In the genomic region with DNA sequence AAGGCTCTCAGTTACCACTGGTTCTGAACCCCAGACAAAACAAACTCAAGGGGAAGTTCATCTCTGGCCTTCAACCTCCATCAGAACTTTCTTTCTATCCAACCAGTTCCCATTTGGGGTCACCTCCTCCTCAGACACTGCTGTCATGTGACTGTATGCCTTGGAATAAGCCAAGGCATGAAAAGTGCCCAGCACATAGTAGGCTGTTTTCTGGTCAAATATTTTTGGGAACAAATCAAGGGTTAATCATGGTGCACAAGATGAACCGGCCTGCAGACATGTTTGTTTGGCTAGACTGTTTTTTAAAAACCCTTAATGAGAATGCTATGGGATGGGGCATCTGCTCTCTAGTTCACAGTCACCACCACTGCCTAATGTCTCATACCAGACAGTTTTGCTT, we compare ENCODE assay signal across 1 cellular context.
TF ChIP-seq lines count a peak whose summit lies in the region.

No MANE protein-coding gene starts in this region.

TF ChIP-seq in IMR-90, 13 proteins besides CTCF, POLR2A, EP300 and RAD21:
- TF ChIP-seq, protein P1, sequence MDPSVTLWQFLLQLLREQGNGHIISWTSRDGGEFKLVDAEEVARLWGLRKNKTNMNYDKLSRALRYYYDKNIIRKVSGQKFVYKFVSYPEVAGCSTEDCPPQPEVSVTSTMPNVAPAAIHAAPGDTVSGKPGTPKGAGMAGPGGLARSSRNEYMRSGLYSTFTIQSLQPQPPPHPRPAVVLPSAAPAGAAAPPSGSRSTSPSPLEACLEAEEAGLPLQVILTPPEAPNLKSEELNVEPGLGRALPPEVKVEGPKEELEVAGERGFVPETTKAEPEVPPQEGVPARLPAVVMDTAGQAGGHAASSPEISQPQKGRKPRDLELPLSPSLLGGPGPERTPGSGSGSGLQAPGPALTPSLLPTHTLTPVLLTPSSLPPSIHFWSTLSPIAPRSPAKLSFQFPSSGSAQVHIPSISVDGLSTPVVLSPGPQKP (IDR thresholded peaks at IDR 0.05; ENCODE audit: borderline replicate concordance, low read depth, low read length), result no peak
- TF ChIP-seq CEBPB (IDR thresholded peaks at IDR 0.05; ENCODE audit: low read depth, low read length) (no peak), RCOR1 (IDR thresholded peaks at IDR 0.05; ENCODE audit: insufficient replicate concordance, low read length) (no peak), BHLHE40 (IDR thresholded peaks at IDR 0.05; ENCODE audit: low read depth, low read length) (no peak), FOS (IDR thresholded peaks at IDR 0.05; ENCODE audit: low read depth, low read length) (no peak), MAZ (IDR thresholded peaks at IDR 0.05; ENCODE audit: borderline replicate concordance, low read depth, low read length) (no peak), MXI1 (IDR thresholded peaks at IDR 0.05; ENCODE audit: borderline replicate concordance, low read depth, low read length) (no peak), RFX5 (IDR thresholded peaks at IDR 0.05; ENCODE audit: low read depth, low read length) (no peak), SMC3 (IDR thresholded peaks at IDR 0.05; ENCODE audit: low read depth, low read length) (no peak), MAFK (IDR thresholded peaks at IDR 0.05; ENCODE audit: low read depth, low read length) (no peak), USF2 (IDR thresholded peaks at IDR 0.05; ENCODE audit: low read depth, low read length) (no peak)
